Comparison of ENCODE assay signal across 19 cellular contexts in genomic region chr2:240766072-240766471, GRCh38. TPM values are rescaled to one million over a fixed set of nuclear protein-coding genes. Genes with fewer than 3 reads are reported as not detected.
"Had no signal": no experiment of that assay in that cellular context is flagged by ENCODE, and none has a peak within 500 bp of the region (broad histone marks: within the 10 kb centered on the region; RNA-seq: fewer than 3 reads in every experiment).

No MANE protein-coding gene starts in this region.

- H3K27ac ChIP-seq: RWPE1 had no signal

- H3K4me2 ChIP-seq: SK-N-SH had no signal

- H3K9me3 ChIP-seq: SK-N-SH had no signal

- DNase-seq: Karpas-422, KG1, MM.1S, NCI-H1092 treated with DMSO at 0.1 percent for 48 hours, NCI-H1436, NCI-H187, NCI-H2029, NCI-H2081 treated with DMSO at 0.1 percent for 48 hours, NCI-H2171, NCI-H446, NCI-H510A, NCI-H524 treated with DMSO at 0.1 percent for 48 hours, NCI-H69, NCI-H774, SHP77, SK-N-SH had no signal

- H3K9ac ChIP-seq: SK-N-SH had no signal

RNA-seq across cellular contexts. Expression of gene KIF1A, which starts 53.9 kb away (rescaled TPM):
- total RNA-seq: HT-29, M059J had no signal
